ENCODE assay signal across 30 cellular contexts in genomic region chr13:36207672-36208071, GRCh38. TPM values are rescaled to one million over a fixed set of nuclear protein-coding genes. Genes with fewer than 3 reads are reported as not detected.
DNase-seq lines count a peak whose midpoint lies in the region; ATAC-seq and TF ChIP-seq lines count a peak whose summit lies in the region.
"Had no signal": no experiment of that assay in that cellular context is flagged by ENCODE, and none has a peak within 500 bp of the region (broad histone marks: within the 10 kb centered on the region; RNA-seq: fewer than 3 reads in every experiment).

No MANE protein-coding gene starts in this region.

- no TSS peak for BruUV-seq in A673 (replicated peaks; lab: Mats Ljungman, UMichigan)

- no peaks in the 10 kb centered on the region for H3K27me3 ChIP-seq in A673 (replicated peaks; ENCODE audit: insufficient read depth, low read depth, low read length, poor library complexity)
- H3K27me3 ChIP-seq: esophagus squamous epithelium, suprapubic skin, upper lobe of right lung had no signal

- peaks cover 40% of the 10 kb centered on the region for H3K27me3 Mint-ChIP-seq in chondrocyte (ENCODE audit: low read depth)
- H3K27me3 Mint-ChIP-seq in activated T-cell treated with anti-CD3 and anti-CD28 coated beads, Interleukin-2, amount 50 U/mL, for 24 hours: no peaks in the 10 kb centered on the region
- H3K27me3 Mint-ChIP-seq in activated naive CD8-positive, alpha-beta T cell treated with anti-CD3 and anti-CD28 coated beads, Interleukin-2, amount 50 U/mL, for 24 hours: no peaks in the 10 kb centered on the region
- H3K27me3 Mint-ChIP-seq: activated CD4-positive, alpha-beta T cell treated with anti-CD3 and anti-CD28 coated beads, Interleukin-2, amount 10 ng/mL, durations not matched to agents 24 days and 14 days; dendritic cell treated with granulocyte-macrophage colony-stimulating factor and Interleukin-4, amounts not matched to agents 40 ng/mL and 50 ng/mL, for 4 days; IgD-negative memory B cell had no signal

- POLR2A ChIA-PET in A673 (lab: Charles Lee; ENCODE audit: low non-redundant PET): no interaction called here

- peaks cover 5% of the 10 kb centered on the region for H3K4me1 ChIP-seq in A673 (ENCODE audit: insufficient read depth, low read length, poor library complexity, severe bottlenecking)
- H3K4me1 ChIP-seq: esophagus squamous epithelium, prostate gland, suprapubic skin, upper lobe of right lung had no signal

- peaks cover 7% of the 10 kb centered on the region for H3K4me1 Mint-ChIP-seq in chondrocyte (ENCODE audit: low read depth)
- H3K4me1 Mint-ChIP-seq in activated T-cell treated with anti-CD3 and anti-CD28 coated beads, Interleukin-2, amount 50 U/mL, for 24 hours (ENCODE audit: low read depth): no peaks in the 10 kb centered on the region
- H3K4me1 Mint-ChIP-seq in activated naive CD8-positive, alpha-beta T cell treated with anti-CD3 and anti-CD28 coated beads, Interleukin-2, amount 50 U/mL, for 24 hours: no peaks in the 10 kb centered on the region
- H3K4me1 Mint-ChIP-seq: activated CD4-positive, alpha-beta T cell treated with anti-CD3 and anti-CD28 coated beads, Interleukin-2, amount 10 ng/mL, durations not matched to agents 24 days and 14 days; activated naive CD8-positive, alpha-beta T cell treated with anti-CD3 and anti-CD28 coated beads, Interleukin-2, amount 10 ng/mL, durations not matched to agents 7 days and 5 days; CD14-positive monocyte; IgD-negative memory B cell; stimulated activated naive B cell treated with anti-CD40 and anti-IgM and Interleukin-4, amounts not matched to agents 10 μg/mL and 1 μg/mL and 100 μg/mL, for 72 hours had no signal

- TF ChIP-seq POLR2A in NB4 (IDR thresholded peaks at IDR 0.05; ENCODE audit: extremely low read depth, insufficient read length): no peak

- intact Hi-C loops in A673 (cut with micrococcal nuclease; ENCODE audit: unreplicated experiment): loop anchor here (1.0 kb wide), 1 partner anchor 228 kb away; no protein-coding TSS in a partner anchor

- no peak overlapping the region for H3K4me3 Mint-ChIP-seq in chondrocyte (ENCODE audit: unreplicated experiment)
- H3K4me3 Mint-ChIP-seq in activated T-cell treated with anti-CD3 and anti-CD28 coated beads, Interleukin-2, amount 50 U/mL, for 24 hours: no peak overlapping the region
- no peak overlapping the region for H3K4me3 Mint-ChIP-seq in activated naive CD8-positive, alpha-beta T cell treated with anti-CD3 and anti-CD28 coated beads, Interleukin-2, amount 50 U/mL, for 24 hours
- H3K4me3 Mint-ChIP-seq: activated CD4-positive, alpha-beta T cell treated with anti-CD3 and anti-CD28 coated beads, Interleukin-2, amount 10 ng/mL, durations not matched to agents 24 days and 14 days; activated naive CD8-positive, alpha-beta T cell treated with anti-CD3 and anti-CD28 coated beads, Interleukin-2, amount 10 ng/mL, durations not matched to agents 7 days and 5 days; CD14-positive monocyte; dendritic cell treated with granulocyte-macrophage colony-stimulating factor and Interleukin-4, amounts not matched to agents 40 ng/mL and 50 ng/mL, for 4 days; IgD-negative memory B cell; stimulated activated naive B cell treated with anti-CD40 and anti-IgM and Interleukin-4, amounts not matched to agents 10 μg/mL and 1 μg/mL and 100 μg/mL, for 72 hours; T-helper 2 cell treated with Interferon-gamma antibody and Interleukin-4, amounts not matched to agents 5 μg/mL and 100 μg/mL, for 36 hours had no signal

- no peaks in the 10 kb centered on the region for H3K36me3 ChIP-seq in A673 (ENCODE audit: insufficient read depth, low read length, poor library complexity, severe bottlenecking)
- H3K36me3 ChIP-seq: esophagus squamous epithelium, prostate gland, suprapubic skin, upper lobe of right lung, WERI-Rb-1 had no signal

- H3K27ac Mint-ChIP-seq in chondrocyte (ENCODE audit: unreplicated experiment): no peak overlapping the region
- H3K27ac Mint-ChIP-seq in activated T-cell treated with anti-CD3 and anti-CD28 coated beads, Interleukin-2, amount 50 U/mL, for 24 hours: no peak overlapping the region
- no peak overlapping the region for H3K27ac Mint-ChIP-seq in activated naive CD8-positive, alpha-beta T cell treated with anti-CD3 and anti-CD28 coated beads, Interleukin-2, amount 50 U/mL, for 24 hours
- H3K27ac Mint-ChIP-seq: activated CD4-positive, alpha-beta T cell treated with anti-CD3 and anti-CD28 coated beads, Interleukin-2, amount 10 ng/mL, durations not matched to agents 24 days and 14 days; activated naive CD8-positive, alpha-beta T cell treated with anti-CD3 and anti-CD28 coated beads, Interleukin-2, amount 10 ng/mL, durations not matched to agents 7 days and 5 days; CD14-positive monocyte; dendritic cell treated with granulocyte-macrophage colony-stimulating factor and Interleukin-4, amounts not matched to agents 40 ng/mL and 50 ng/mL, for 4 days; IgD-negative memory B cell; stimulated activated naive B cell treated with anti-CD40 and anti-IgM and Interleukin-4, amounts not matched to agents 10 μg/mL and 1 μg/mL and 100 μg/mL, for 72 hours; T-helper 2 cell treated with Interferon-gamma antibody and Interleukin-4, amounts not matched to agents 5 μg/mL and 100 μg/mL, for 36 hours had no signal

- CTCF ChIA-PET in A673 (lab: Charles Lee): no interaction called here

- no peak for ATAC-seq in GM21390 (IDR thresholded peaks at IDR 0.05; ENCODE audit: unreplicated experiment)
- ATAC-seq in activated naive CD8-positive, alpha-beta T cell treated with anti-CD3 and anti-CD28 coated beads, Interleukin-2, amount 50 U/mL, for 24 hours: no peak
- ATAC-seq: left ventricle myocardium superior; stimulated activated naive B cell treated with anti-CD40 and anti-IgM and Interleukin-4, amounts not matched to agents 10 μg/mL and 1 μg/mL and 100 μg/mL, for 72 hours; upper lobe of right lung had no signal

- no peak overlapping the region for H3K4me3 ChIP-seq in A673 (ENCODE audit: low read depth, low read length, poor library complexity, severe bottlenecking)
- no peak overlapping the region for H3K4me3 ChIP-seq in NB4 (ENCODE audit: low read depth, low read length)
- H3K4me3 ChIP-seq: esophagus squamous epithelium, prostate gland, suprapubic skin, upper lobe of right lung had no signal

- no peak for DNase-seq in A673 (ENCODE audit: low spot score)
- peak; percentile 8 for DNase-seq in NB4 (ENCODE audit: low read depth)
- DNase-seq in chondrocyte (ENCODE audit: low spot score): no peak
- DNase-seq in activated T-cell treated with anti-CD3 and anti-CD28 coated beads, Interleukin-2, amount 50 U/mL, for 24 hours: no peak
- no peak for DNase-seq in activated naive CD8-positive, alpha-beta T cell treated with anti-CD3 and anti-CD28 coated beads, Interleukin-2, amount 50 U/mL, for 24 hours
- DNase-seq: activated CD4-positive, alpha-beta T cell treated with anti-CD3 and anti-CD28 coated beads, Interleukin-2, amount 10 ng/mL, durations not matched to agents 24 days and 14 days; activated gamma-delta T cell; activated naive CD8-positive, alpha-beta T cell treated with anti-CD3 and anti-CD28 coated beads, Interleukin-2, amount 10 ng/mL, durations not matched to agents 7 days and 5 days; activated T-cell treated with anti-CD3 and anti-CD28 coated beads, Interleukin-2, amount 50 U/mL, for 1 hour; caudate nucleus; esophagus squamous epithelium; left ventricle myocardium superior; MM.1S; NCI-H524; stimulated activated CD4-positive, alpha-beta T cell treated with anti-CD3 and anti-CD28 coated beads, Interleukin-15, amount 100 ng/mL, for 24 hours; stimulated activated naive B cell treated with anti-CD40 and anti-IgM and Interleukin-4, amounts not matched to agents 10 μg/mL and 1 μg/mL and 100 μg/mL, for 72 hours; upper lobe of right lung; WERI-Rb-1 had no signal

- TF ChIP-seq CTCF in A673 (conservative IDR thresholded peaks at IDR 0.05; ENCODE audit: low read depth, low read length) (peak; percentile 42), C4-2B (conservative IDR thresholded peaks at IDR 0.05) (0 out of 2 replicates have a peak, but pooled peaks have one; percentile 6), NB4 (IDR thresholded peaks at IDR 0.05; ENCODE audit: low read depth, low read length) (no peak), chondrocyte (IDR thresholded peaks at IDR 0.05) (peak; percentile 10)

- H3K36me3 Mint-ChIP-seq in chondrocyte (ENCODE audit: low read depth): no peaks in the 10 kb centered on the region
- H3K36me3 Mint-ChIP-seq in activated T-cell treated with anti-CD3 and anti-CD28 coated beads, Interleukin-2, amount 50 U/mL, for 24 hours (ENCODE audit: low read depth): no peaks in the 10 kb centered on the region
- no peaks in the 10 kb centered on the region for H3K36me3 Mint-ChIP-seq in activated naive CD8-positive, alpha-beta T cell treated with anti-CD3 and anti-CD28 coated beads, Interleukin-2, amount 50 U/mL, for 24 hours (ENCODE audit: low read depth)
- H3K36me3 Mint-ChIP-seq: activated naive CD8-positive, alpha-beta T cell treated with anti-CD3 and anti-CD28 coated beads, Interleukin-2, amount 10 ng/mL, durations not matched to agents 7 days and 5 days; CD14-positive monocyte; IgD-negative memory B cell; stimulated activated naive B cell treated with anti-CD40 and anti-IgM and Interleukin-4, amounts not matched to agents 10 μg/mL and 1 μg/mL and 100 μg/mL, for 72 hours had no signal

- no peaks in the 10 kb centered on the region for H3K9me3 Mint-ChIP-seq in chondrocyte (ENCODE audit: low read depth)
- no peaks in the 10 kb centered on the region for H3K9me3 Mint-ChIP-seq in activated T-cell treated with anti-CD3 and anti-CD28 coated beads, Interleukin-2, amount 50 U/mL, for 24 hours
- H3K9me3 Mint-ChIP-seq in activated naive CD8-positive, alpha-beta T cell treated with anti-CD3 and anti-CD28 coated beads, Interleukin-2, amount 50 U/mL, for 24 hours: no peaks in the 10 kb centered on the region
- H3K9me3 Mint-ChIP-seq: activated CD4-positive, alpha-beta T cell treated with anti-CD3 and anti-CD28 coated beads, Interleukin-2, amount 10 ng/mL, durations not matched to agents 24 days and 14 days; activated naive CD8-positive, alpha-beta T cell treated with anti-CD3 and anti-CD28 coated beads, Interleukin-2, amount 10 ng/mL, durations not matched to agents 7 days and 5 days; dendritic cell treated with granulocyte-macrophage colony-stimulating factor and Interleukin-4, amounts not matched to agents 40 ng/mL and 50 ng/mL, for 4 days; IgD-negative memory B cell; stimulated activated naive B cell treated with anti-CD40 and anti-IgM and Interleukin-4, amounts not matched to agents 10 μg/mL and 1 μg/mL and 100 μg/mL, for 72 hours; T-helper 2 cell treated with Interferon-gamma antibody and Interleukin-4, amounts not matched to agents 5 μg/mL and 100 μg/mL, for 36 hours had no signal

- H3K9me3 ChIP-seq in A673 (ENCODE audit: low read depth, low read length, poor library complexity, severe bottlenecking): no peaks in the 10 kb centered on the region
- H3K9me3 ChIP-seq: esophagus squamous epithelium, prostate gland, suprapubic skin, upper lobe of right lung had no signal

- H3K27ac ChIP-seq in A673 (ENCODE audit: low read depth, low read length, poor library complexity, severe bottlenecking) (no peak overlapping the region), C4-2B (no peak overlapping the region)
- H3K27ac ChIP-seq: esophagus squamous epithelium, prostate gland, RWPE1, suprapubic skin, upper lobe of right lung, WERI-Rb-1 had no signal

RNA-seq across cellular contexts. Expression of gene SOHLH2, which starts 6.7 kb away (rescaled TPM):
- total RNA-seq in A673 (2021) (1.6 and 2.5 TPM in 2 replicates), chondrocyte (0.15 to 0.19 TPM in 2 of 3 replicates, not detected in the other)
- total RNA-seq: activated CD4-positive, alpha-beta T cell treated with anti-CD3 and anti-CD28 coated beads, Interleukin-2, amount 10 ng/mL, durations not matched to agents 24 days and 14 days; activated CD8-positive, alpha-beta memory T cell treated with anti-CD3 and anti-CD28 coated beads for 36 hours; activated naive CD8-positive, alpha-beta T cell treated with anti-CD3 and anti-CD28 coated beads, Interleukin-2, amount 10 ng/mL, durations not matched to agents 7 days and 5 days; astrocyte; esophagus squamous epithelium; left ventricle myocardium superior; mesenteric fat pad; upper lobe of right lung had no signal
